ENCODE assay signal across 21 cellular contexts in genomic region chr13:106173346-106173745, GRCh38.
"Had no signal": no experiment of that assay in that cellular context is flagged by ENCODE, and none has a peak within 500 bp of the region (broad histone marks: within the 10 kb centered on the region; RNA-seq: fewer than 3 reads in every experiment).

No MANE protein-coding gene starts in this region.

- H3K27ac ChIP-seq: adrenal gland, dorsolateral prefrontal cortex, gastrocnemius medialis, heart right ventricle, left ventricle myocardium inferior, prostate gland, right lobe of liver, testis, upper lobe of right lung had no signal

- H3K9me3 ChIP-seq: adrenal gland, gastrocnemius medialis, heart right ventricle, left ventricle myocardium inferior, prostate gland, right lobe of liver, testis, upper lobe of right lung had no signal

- H3K27ac Mint-ChIP-seq: activated CD8-positive, alpha-beta T cell treated with anti-CD3 and anti-CD28 coated beads for 36 hours; activated naive CD4-positive, alpha-beta T cell treated with anti-CD3 and anti-CD28 coated beads, Interleukin-2, amount 50 U/mL, for 24 hours; endodermal cell; natural killer cell treated with Interleukin-12 subunit alpha and Interleukin-12 subunit beta and Interleukin-15 and Interleukin-18, amount 100 ng/mL, for 72 hours; stimulated activated naive CD8-positive, alpha-beta T cell treated with anti-CD3 and anti-CD28 coated beads, Interleukin-15, amount 100 ng/mL, for 72 hours; WTC11 had no signal

- H3K36me3 ChIP-seq: adrenal gland, gastrocnemius medialis, heart right ventricle, left ventricle myocardium inferior, prostate gland, right lobe of liver, upper lobe of right lung had no signal

- H3K36me3 Mint-ChIP-seq: activated naive CD4-positive, alpha-beta T cell treated with anti-CD3 and anti-CD28 coated beads, Interleukin-2, amount 50 U/mL, for 24 hours; natural killer cell treated with Interleukin-12 subunit alpha and Interleukin-12 subunit beta and Interleukin-15 and Interleukin-18, amount 100 ng/mL, for 72 hours; WTC11 had no signal

- H3K27me3 ChIP-seq: adrenal gland, gastrocnemius medialis, heart right ventricle, right lobe of liver, testis, upper lobe of right lung had no signal

- H3K4me3 Mint-ChIP-seq: activated CD8-positive, alpha-beta T cell treated with anti-CD3 and anti-CD28 coated beads for 36 hours; activated naive CD4-positive, alpha-beta T cell treated with anti-CD3 and anti-CD28 coated beads, Interleukin-2, amount 50 U/mL, for 24 hours; activated T-cell treated with anti-CD3 and anti-CD28 coated beads, Interleukin-2, amount 50 U/mL, for 4 hours; endodermal cell; natural killer cell treated with Interleukin-12 subunit alpha and Interleukin-12 subunit beta and Interleukin-15 and Interleukin-18, amount 100 ng/mL, for 72 hours; stimulated activated naive CD8-positive, alpha-beta T cell treated with anti-CD3 and anti-CD28 coated beads, Interleukin-15, amount 100 ng/mL, for 72 hours; WTC11 had no signal

- H3K9me3 Mint-ChIP-seq: activated CD8-positive, alpha-beta T cell treated with anti-CD3 and anti-CD28 coated beads for 36 hours; activated T-cell treated with anti-CD3 and anti-CD28 coated beads, Interleukin-2, amount 50 U/mL, for 4 hours; endodermal cell; stimulated activated naive CD8-positive, alpha-beta T cell treated with anti-CD3 and anti-CD28 coated beads, Interleukin-15, amount 100 ng/mL, for 72 hours; WTC11 had no signal

- FAIRE-seq: TTC549 had no signal

- H3K4me1 ChIP-seq: adrenal gland, gastrocnemius medialis, heart right ventricle, left ventricle myocardium inferior, prostate gland, right lobe of liver, testis, upper lobe of right lung had no signal

- H3K27me3 Mint-ChIP-seq: activated CD8-positive, alpha-beta T cell treated with anti-CD3 and anti-CD28 coated beads for 36 hours; natural killer cell treated with Interleukin-12 subunit alpha and Interleukin-12 subunit beta and Interleukin-15 and Interleukin-18, amount 100 ng/mL, for 72 hours had no signal

- ATAC-seq: activated CD8-positive, alpha-beta T cell treated with anti-CD3 and anti-CD28 coated beads for 36 hours; activated T-cell treated with anti-CD3 and anti-CD28 coated beads, Interleukin-2, amount 50 U/mL, for 4 hours; gastrocnemius medialis; heart right ventricle; natural killer cell treated with Interleukin-12 subunit alpha and Interleukin-12 subunit beta and Interleukin-15 and Interleukin-18, amount 100 ng/mL, for 72 hours; right lobe of liver; stimulated activated naive CD8-positive, alpha-beta T cell treated with anti-CD3 and anti-CD28 coated beads, Interleukin-15, amount 100 ng/mL, for 72 hours; upper lobe of right lung; WTC11 had no signal

- H3K4me3 ChIP-seq: adrenal gland, dorsolateral prefrontal cortex, gastrocnemius medialis, heart right ventricle, left ventricle myocardium inferior, prostate gland, right lobe of liver, testis, upper lobe of right lung had no signal

- DNase-seq: activated CD4-positive, alpha-beta T cell treated with anti-CD3 and anti-CD28 coated beads for 4 hours; activated CD8-positive, alpha-beta T cell treated with anti-CD3 and anti-CD28 coated beads for 36 hours; activated effector memory CD4-positive, alpha-beta T cell treated with anti-CD3 and anti-CD28 coated beads, Interleukin-2, amount 50 U/mL, for 16 hours; activated T-cell treated with anti-CD3 and anti-CD28 coated beads, Interleukin-2, amount 50 U/mL, for 4 hours; adrenal gland; dorsolateral prefrontal cortex; endodermal cell; erythroblast; gastrocnemius medialis; heart right ventricle; left ventricle myocardium inferior; right lobe of liver; stimulated activated naive CD8-positive, alpha-beta T cell treated with anti-CD3 and anti-CD28 coated beads, Interleukin-15, amount 100 ng/mL, for 72 hours; T-helper 2 cell; testis; upper lobe of right lung had no signal

- H3K4me1 Mint-ChIP-seq: activated naive CD4-positive, alpha-beta T cell treated with anti-CD3 and anti-CD28 coated beads, Interleukin-2, amount 50 U/mL, for 24 hours; endodermal cell; stimulated activated naive CD8-positive, alpha-beta T cell treated with anti-CD3 and anti-CD28 coated beads, Interleukin-15, amount 100 ng/mL, for 72 hours had no signal
